Comparison of ENCODE assay signal across 12 cellular contexts in the genomic region with DNA sequence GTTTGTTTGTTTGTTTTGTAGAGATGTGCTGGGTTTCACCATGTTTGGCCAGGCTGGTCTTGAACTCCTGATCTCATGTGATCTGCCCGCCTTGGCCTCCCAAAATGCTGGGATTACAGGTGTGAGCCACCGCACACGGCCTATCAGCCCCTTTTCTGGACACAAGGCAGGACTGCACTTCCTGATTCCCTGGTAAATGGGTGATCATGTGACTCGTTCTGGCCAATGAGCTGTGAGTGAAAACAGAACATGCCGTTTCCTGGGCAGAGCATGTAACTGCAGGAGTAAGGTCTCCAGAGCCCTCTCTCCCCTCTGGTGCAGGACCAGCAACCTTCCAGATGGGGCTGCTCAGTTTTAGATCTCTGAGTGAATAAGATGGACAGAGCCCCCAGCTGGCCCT.
DNase-seq lines count a peak whose midpoint lies in the region; ATAC-seq and TF ChIP-seq lines count a peak whose summit lies in the region.
"Had no signal": no experiment of that assay in that cellular context is flagged by ENCODE, and none has a peak within 500 bp of the region (broad histone marks: within the 10 kb centered on the region; RNA-seq: fewer than 3 reads in every experiment).

No MANE protein-coding gene starts in this region.

- intact Hi-C loops in activated naive CD4-positive, alpha-beta T cell treated with anti-CD3 and anti-CD28 coated beads for 36 hours (cut with micrococcal nuclease), result no loop called here

- ATAC-seq in stimulated activated naive CD8-positive, alpha-beta T cell treated with anti-CD3 and anti-CD28 coated beads, Interleukin-15, amount 100 ng/mL, for 72 hours, result peak; percentile 31
- no peak for ATAC-seq in GM18861 (IDR thresholded peaks at IDR 0.05; ENCODE audit: unreplicated experiment)

- DNase-seq in activated naive CD4-positive, alpha-beta T cell treated with anti-CD3 and anti-CD28 coated beads for 36 hours, result peak; percentile 15
- DNase-seq in activated naive CD4-positive, alpha-beta T cell treated with anti-CD3 and anti-CD28 coated beads, Interleukin-2, amount 50 U/mL, for 16 hours, result no peak
- DNase-seq in NB4 (ENCODE audit: low read depth) (peak; percentile 67), dermis blood vessel endothelial cell (peak; percentile 40), NCI-H2196 treated with DMSO at 0.1 percent for 48 hours (lab: John Stamatoyannopoulos, UW; ENCODE audit: unreplicated experiment) (no peak), cerebellar nuclear complex (lab: John Stamatoyannopoulos, UW) (no peak)
- DNase-seq in stimulated activated naive CD8-positive, alpha-beta T cell treated with anti-CD3 and anti-CD28 coated beads, Interleukin-15, amount 100 ng/mL, for 72 hours, result peak in 1 of 2 donors; percentile 22
- DNase-seq: Calu3; effector CD8-positive, alpha-beta T cell; NCI-H226 had no signal

- no peak overlapping the region for H3K4me3 ChIP-seq in NB4 (ENCODE audit: low read depth, low read length)
- H3K4me3 ChIP-seq: thoracic aorta had no signal

- H3K27me3 Mint-ChIP-seq in activated naive CD4-positive, alpha-beta T cell treated with anti-CD3 and anti-CD28 coated beads for 36 hours (ENCODE audit: low read depth), result no peaks in the 10 kb centered on the region
- H3K27me3 Mint-ChIP-seq in stimulated activated naive CD8-positive, alpha-beta T cell treated with anti-CD3 and anti-CD28 coated beads, Interleukin-15, amount 100 ng/mL, for 72 hours, result no peaks in the 10 kb centered on the region

- H3K27ac Mint-ChIP-seq in activated naive CD4-positive, alpha-beta T cell treated with anti-CD3 and anti-CD28 coated beads for 36 hours, result no peak overlapping the region
- H3K27ac Mint-ChIP-seq in stimulated activated naive CD8-positive, alpha-beta T cell treated with anti-CD3 and anti-CD28 coated beads, Interleukin-15, amount 100 ng/mL, for 72 hours, result peak overlapping the region; percentile 46 to 61

- CTCF ChIA-PET in activated naive CD4-positive, alpha-beta T cell treated with anti-CD3 and anti-CD28 coated beads for 36 hours (lab: Charles Lee), result interaction anchor here (1.0 kb wide), 1 partner anchor 11 kb away, joined by 3 read pairs; no protein-coding TSS in a partner anchor

- H3K9me3 Mint-ChIP-seq in activated naive CD4-positive, alpha-beta T cell treated with anti-CD3 and anti-CD28 coated beads for 36 hours, result no peaks in the 10 kb centered on the region
- H3K9me3 Mint-ChIP-seq in stimulated activated naive CD8-positive, alpha-beta T cell treated with anti-CD3 and anti-CD28 coated beads, Interleukin-15, amount 100 ng/mL, for 72 hours, result peaks cover 0 to 8% of the 10 kb centered on the region in 2 donors

- H3K4me1 Mint-ChIP-seq in activated naive CD4-positive, alpha-beta T cell treated with anti-CD3 and anti-CD28 coated beads for 36 hours (ENCODE audit: low read depth), result peaks cover 8% of the 10 kb centered on the region
- H3K4me1 Mint-ChIP-seq in stimulated activated naive CD8-positive, alpha-beta T cell treated with anti-CD3 and anti-CD28 coated beads, Interleukin-15, amount 100 ng/mL, for 72 hours, result peaks cover 69% of the 10 kb centered on the region

- H3K4me3 Mint-ChIP-seq in activated naive CD4-positive, alpha-beta T cell treated with anti-CD3 and anti-CD28 coated beads for 36 hours, result no peak overlapping the region
- no peak overlapping the region for H3K4me3 Mint-ChIP-seq in stimulated activated naive CD8-positive, alpha-beta T cell treated with anti-CD3 and anti-CD28 coated beads, Interleukin-15, amount 100 ng/mL, for 72 hours

- TF ChIP-seq CTCF in NB4 (IDR thresholded peaks at IDR 0.05; ENCODE audit: low read depth, low read length), result no peak

- TF ChIP-seq POLR2A in NB4 (IDR thresholded peaks at IDR 0.05; ENCODE audit: extremely low read depth, insufficient read length), result no peak

- no peaks in the 10 kb centered on the region for H3K36me3 Mint-ChIP-seq in activated naive CD4-positive, alpha-beta T cell treated with anti-CD3 and anti-CD28 coated beads for 36 hours (ENCODE audit: low read depth)

Comparison
In these comparisons a context has a peak if more than half of its experiments do, and no peak if none do; other contexts are left out.
1. DNase-seq: peak in activated naive CD4-positive, alpha-beta T cell treated with anti-CD3 and anti-CD28 coated beads for 36 hours (single experiment), NB4 (single experiment) and dermis blood vessel endothelial cell (single experiment); none in activated naive CD4-positive, alpha-beta T cell treated with anti-CD3 and anti-CD28 coated beads, Interleukin-2, amount 50 U/mL, for 16 hours (single experiment), NCI-H2196 treated with DMSO at 0.1 percent for 48 hours (single experiment) and cerebellar nuclear complex (0 of 2).